20 cellular contexts compared by ENCODE assay signal in genomic region chr3:131551761-131552160, GRCh38.
"Had no signal": no experiment of that assay in that cellular context is flagged by ENCODE, and none has a peak within 500 bp of the region (broad histone marks: within the 10 kb centered on the region; RNA-seq: fewer than 3 reads in every experiment).

No MANE protein-coding gene starts in this region.

- H3K4me1 ChIP-seq: breast epithelium had no signal

- ATAC-seq: activated CD8-positive, alpha-beta T cell treated with anti-CD3 and anti-CD28 coated beads, Interleukin-2, amount 10 ng/mL, durations not matched to agents 7 days and 5 days; T-helper 17 cell; WTC11 had no signal

- DNase-seq: activated CD4-positive, alpha-beta T cell treated with anti-CD3 and anti-CD28 coated beads for 48 hours; activated CD4-positive, alpha-beta T cell treated with anti-CD3 and anti-CD28 coated beads, Interleukin-2, amount 50 U/mL, for 4 hours; activated CD4-positive, CD25-positive, alpha-beta regulatory T cell treated with anti-CD3 and anti-CD28 coated beads, Interleukin-2, amount 50 U/mL, for 72 hours; activated CD8-positive, alpha-beta memory T cell treated with anti-CD3 and anti-CD28 coated beads, Interleukin-2, amount 50 U/mL, for 48 hours; activated CD8-positive, alpha-beta T cell treated with anti-CD3 and anti-CD28 coated beads, Interleukin-2, amount 10 ng/mL, durations not matched to agents 7 days and 5 days; activated naive CD4-positive, alpha-beta T cell treated with anti-CD3 and anti-CD28 coated beads, Interleukin-2, amount 50 U/mL, for 16 hours; activated naive CD8-positive, alpha-beta T cell treated with anti-CD3 and anti-CD28 coated beads, Interleukin-2, amount 10 ng/mL, durations not matched to agents 7 days and 5 days; activated T-cell treated with anti-CD3 and anti-CD28 coated beads, Interleukin-2, amount 50 U/mL, for 1 hour; aorta; central memory CD4-positive, alpha-beta T cell; Karpas-422; NCI-H1417 treated with DMSO at 0.1 percent for 48 hours; NCI-H1694; NCI-H2029; NCI-H748 treated with DMSO at 0.1 percent for 48 hours; SIG-M5; T-helper 17 cell; T-helper 9 cell had no signal

- H3K27ac Mint-ChIP-seq: activated CD8-positive, alpha-beta T cell treated with anti-CD3 and anti-CD28 coated beads, Interleukin-2, amount 10 ng/mL, durations not matched to agents 7 days and 5 days; activated naive CD8-positive, alpha-beta T cell treated with anti-CD3 and anti-CD28 coated beads, Interleukin-2, amount 10 ng/mL, durations not matched to agents 7 days and 5 days; T-helper 17 cell; WTC11 had no signal

- H3K4me3 ChIP-seq: breast epithelium had no signal

- H3K36me3 Mint-ChIP-seq: activated naive CD8-positive, alpha-beta T cell treated with anti-CD3 and anti-CD28 coated beads, Interleukin-2, amount 10 ng/mL, durations not matched to agents 7 days and 5 days; WTC11 had no signal

- H3K36me3 ChIP-seq: breast epithelium had no signal

- H3K27me3 ChIP-seq: breast epithelium had no signal

- H3K4me3 Mint-ChIP-seq: activated CD8-positive, alpha-beta T cell treated with anti-CD3 and anti-CD28 coated beads, Interleukin-2, amount 10 ng/mL, durations not matched to agents 7 days and 5 days; activated naive CD8-positive, alpha-beta T cell treated with anti-CD3 and anti-CD28 coated beads, Interleukin-2, amount 10 ng/mL, durations not matched to agents 7 days and 5 days; T-helper 17 cell; WTC11 had no signal

- H3K9me3 Mint-ChIP-seq: activated naive CD8-positive, alpha-beta T cell treated with anti-CD3 and anti-CD28 coated beads, Interleukin-2, amount 10 ng/mL, durations not matched to agents 7 days and 5 days; WTC11 had no signal

- H3K27ac ChIP-seq: breast epithelium had no signal

- H3K9me3 ChIP-seq: breast epithelium had no signal
